In the genomic region with DNA sequence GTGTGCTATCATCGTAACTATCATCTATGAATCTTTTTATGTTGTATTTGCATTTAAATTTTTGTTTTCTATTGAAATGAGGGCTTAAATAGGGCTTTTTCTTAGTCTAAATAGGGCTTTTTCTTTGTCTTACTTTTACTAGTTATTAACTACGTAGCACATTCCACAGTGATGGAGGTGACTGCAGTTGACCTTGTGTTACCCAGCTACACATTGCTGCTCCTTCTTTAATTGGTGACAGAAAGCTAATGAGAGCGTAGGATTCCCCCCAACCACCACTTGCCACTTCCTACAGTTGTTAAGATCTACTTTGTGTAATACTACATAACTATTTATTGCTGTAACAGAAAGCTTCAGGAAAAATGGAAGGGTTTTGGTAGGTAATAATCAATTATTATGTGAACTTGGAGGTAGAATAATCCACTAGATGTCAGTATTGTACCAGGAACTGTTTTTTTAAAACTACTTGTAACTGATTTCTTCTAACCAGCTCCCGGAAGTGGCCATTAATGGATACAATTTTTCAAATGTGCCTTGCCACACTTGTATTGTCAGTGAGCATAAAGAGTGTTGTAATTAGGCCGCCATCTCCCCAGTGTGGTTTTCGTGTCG, we compare ENCODE assay signal across 8 cellular contexts. TPM values are rescaled to one million over a fixed set of nuclear protein-coding genes. Genes with fewer than 3 reads are reported as not detected.
DNase-seq lines count a peak whose midpoint lies in the region; ATAC-seq and TF ChIP-seq lines count a peak whose summit lies in the region.

No MANE protein-coding gene starts in this region.

- no peaks in the 10 kb centered on the region for H3K27me3 ChIP-seq in gastrocnemius medialis

- TF ChIP-seq CTCF in LNCaP clone FGC (IDR thresholded peaks at IDR 0.05; ENCODE audit: control insufficient read depth, extremely low read depth, insufficient read depth) (peak; percentile 47), gastrocnemius medialis (IDR thresholded peaks at IDR 0.05 in 4 of 5, conservative IDR thresholded peaks at IDR 0.05 in 1 of 5) (peak in 3 of 5 experiments; percentile 12 to 46 (median 38))

- no peaks in the 10 kb centered on the region for H3K9me3 ChIP-seq in gastrocnemius medialis

- DNase-seq in AG08396 (ENCODE audit: low spot score) (peak; percentile 20), LNCaP clone FGC (ENCODE audit: low read depth) (no peak), RPMI7951 (ENCODE audit: low read depth) (peak; percentile 49), fibroblast of the conjunctiva (ENCODE audit: low read depth) (peak; percentile 33), gastrocnemius medialis (no peak)

- no peak overlapping the region for H3K4me3 ChIP-seq in LNCaP clone FGC (ENCODE audit: low read depth, low read length)
- H3K4me3 ChIP-seq in gastrocnemius medialis, result no peak overlapping the region

- H3K36me3 ChIP-seq in gastrocnemius medialis, result peaks cover 0 to 93% of the 10 kb centered on the region in 2 donors

- in situ Hi-C loops in gastrocnemius medialis (cut with MboI; ENCODE audit: low sequenced_read_pairs in 4 of 4), result no loop called here

- peak; percentile 63 for ATAC-seq in GM18520 (IDR thresholded peaks at IDR 0.05; ENCODE audit: unreplicated experiment)
- no peak for ATAC-seq in gastrocnemius medialis
- ATAC-seq in HG02840 (IDR thresholded peaks at IDR 0.05; ENCODE audit: low FRiP score, unreplicated experiment), result no peak
- ATAC-seq in HG03442 (IDR thresholded peaks at IDR 0.05; ENCODE audit: unreplicated experiment), result no peak

- H3K4me1 ChIP-seq in gastrocnemius medialis, result no peaks in the 10 kb centered on the region

- intact Hi-C loops in gastrocnemius medialis (cut with DNase I; ENCODE audit: low total_unique reads), result no loop called here

- H3K27ac ChIP-seq in gastrocnemius medialis, result no peak overlapping the region

- TF ChIP-seq POLR2A in gastrocnemius medialis (IDR thresholded peaks at IDR 0.05), result no peak

RNA-seq across cellular contexts. Expression of gene MTRR, which starts 18.0 kb away (rescaled TPM):
- 20.4 and 22.3 TPM in 2 replicates for total RNA-seq in RPMI7951 (2014; rRNA removed; shearing (Covaris generic))
- 10 to 100 TPM; 27.9 to 75.1 (median 50.8) TPM for total RNA-seq in gastrocnemius medialis

RNA-seq across cellular contexts. Expression of gene FASTKD3, which starts 18.1 kb away (rescaled TPM):
- total RNA-seq in RPMI7951 (2014; rRNA removed; shearing (Covaris generic)), result 13.8 and 21.1 TPM in 2 replicates
- total RNA-seq in gastrocnemius medialis, result 1 to 10 TPM; 6.8 to 9.4 (median 7.3) TPM

RNA-seq across cellular contexts. Expression of gene CFAP90, which starts 36.0 kb away (rescaled TPM):
- not detected in 2 replicates for total RNA-seq in RPMI7951 (2014; rRNA removed; shearing (Covaris generic))
- not detected for total RNA-seq in gastrocnemius medialis

Comparison
In these comparisons a context has a peak if more than half of its experiments do, and no peak if none do; other contexts are left out.
1. DNase-seq: peak in AG08396 (single experiment), RPMI7951 (single experiment) and fibroblast of the conjunctiva (single experiment); none in LNCaP clone FGC (single experiment) and gastrocnemius medialis (0 of 2).